ENCODE assay signal across 1 cellular context in genomic region chr1:150548324-150548631, GRCh38.
TF ChIP-seq lines count a peak whose summit lies in the region.

No MANE protein-coding gene starts in this region.

TF ChIP-seq in endothelial cell of umbilical vein, 7 proteins besides CTCF, POLR2A, EP300 and RAD21:
- TF ChIP-seq EZH2 (IDR thresholded peaks at IDR 0.05; ENCODE audit: borderline replicate concordance, low read depth, low read length, severe bottlenecking) (no peak), POLR2AphosphoS5 (IDR thresholded peaks at IDR 0.05; ENCODE audit: insufficient read depth, low read depth, low read length) (no peak), JUN (IDR thresholded peaks at IDR 0.05; ENCODE audit: borderline replicate concordance, insufficient read depth, insufficient read length, low read depth) (no peak), GATA2 (IDR thresholded peaks at IDR 0.05; ENCODE audit: insufficient read depth, insufficient read length, low read depth, low read length) (no peak), FOS (IDR thresholded peaks at IDR 0.05; ENCODE audit: borderline replicate concordance, insufficient read depth, low read length) (no peak), MYC (IDR thresholded peaks at IDR 0.05; ENCODE audit: low read depth, low read length) (no peak)
- TF ChIP-seq, protein P1, sequence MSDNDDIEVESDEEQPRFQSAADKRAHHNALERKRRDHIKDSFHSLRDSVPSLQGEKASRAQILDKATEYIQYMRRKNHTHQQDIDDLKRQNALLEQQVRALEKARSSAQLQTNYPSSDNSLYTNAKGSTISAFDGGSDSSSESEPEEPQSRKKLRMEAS (IDR thresholded peaks at IDR 0.05; ENCODE audit: insufficient read depth, insufficient read length), result no peak
